ENCODE assay signal across 23 cellular contexts in the genomic region with DNA sequence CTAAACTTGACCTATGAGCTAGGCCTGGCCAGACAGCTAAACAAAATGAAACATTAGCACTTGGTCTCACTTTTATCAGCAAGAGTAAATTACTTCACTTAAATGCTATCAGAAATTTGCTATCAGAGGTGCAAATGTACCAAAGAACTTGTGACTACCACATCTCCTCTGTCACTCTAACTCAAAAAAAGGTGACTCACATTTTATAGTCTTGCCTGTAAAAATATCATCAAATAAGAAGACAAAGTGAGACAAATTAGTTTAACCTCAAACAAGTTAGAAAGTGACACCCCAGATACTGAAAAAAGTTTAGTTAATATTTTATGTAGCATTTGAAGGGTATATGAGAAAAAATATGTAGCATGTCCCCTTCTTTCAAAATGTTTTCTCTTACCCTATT.
DNase-seq lines count a peak whose midpoint lies in the region; ATAC-seq and TF ChIP-seq lines count a peak whose summit lies in the region.
"Had no signal": no experiment of that assay in that cellular context is flagged by ENCODE, and none has a peak within 500 bp of the region (broad histone marks: within the 10 kb centered on the region; RNA-seq: fewer than 3 reads in every experiment).

No MANE protein-coding gene starts in this region.

- H3K4me1 ChIP-seq in CD8-positive, alpha-beta T cell (ENCODE audit: insufficient read depth, low read length): no peaks in the 10 kb centered on the region
- peaks cover 26% of the 10 kb centered on the region for H3K4me1 ChIP-seq in endodermal cell (ENCODE audit: control insufficient read depth, insufficient read depth, low read length)
- peaks cover 0 to 4% of the 10 kb centered on the region in 2 donors for H3K4me1 ChIP-seq in uterus
- peaks cover 0 to 15% (median 3%) of the 10 kb centered on the region in 4 donors for H3K4me1 ChIP-seq in upper lobe of left lung

- ATAC-seq in CD8-positive, alpha-beta T cell: no peak
- ATAC-seq in GM21786 (IDR thresholded peaks at IDR 0.05; ENCODE audit: unreplicated experiment): peak; percentile 28
- ATAC-seq in T-helper 17 cell: no peak
- no peak for ATAC-seq in upper lobe of left lung (ENCODE audit: low FRiP score in 2 of 2)
- no peak for ATAC-seq in HG03045 (IDR thresholded peaks at IDR 0.05; ENCODE audit: unreplicated experiment)
- ATAC-seq: left lung had no signal

- DNase-seq in CD8-positive, alpha-beta T cell: no peak
- DNase-seq in T-helper 17 cell (no peak), endodermal cell (no peak), uterus (no peak), upper lobe of left lung (no peak)
- no peak for DNase-seq in effector CD4-positive, alpha-beta T cell
- DNase-seq: activated CD4-positive, alpha-beta T cell treated with anti-CD3 and anti-CD28 coated beads, Interleukin-2, amount 50 U/mL, for 4 hours; CD4-positive, CD25-positive, alpha-beta regulatory T cell; head of caudate nucleus; KBM-7; left lung; NCI-H1048; NCI-H2029; NCI-H345; stimulated activated CD4-positive, alpha-beta T cell treated with anti-CD3 and anti-CD28 coated beads, Interleukin-4, amount 100 ng/mL, for 1 hour; stomach; trophoblast cell; WERI-Rb-1 had no signal

- peak overlapping the region; percentile 34 for H3K27ac Mint-ChIP-seq in CD8-positive, alpha-beta T cell
- peak overlapping the region; percentile 34 for H3K27ac Mint-ChIP-seq in T-helper 17 cell
- H3K27ac Mint-ChIP-seq in endodermal cell: peak overlapping the region; percentile 1
- H3K27ac Mint-ChIP-seq: activated naive CD8-positive, alpha-beta T cell had no signal

- H3K27ac ChIP-seq in CD8-positive, alpha-beta T cell (ENCODE audit: low read depth, low read length): no peak overlapping the region
- H3K27ac ChIP-seq in endodermal cell (ENCODE audit: low read depth, low read length) (no peak overlapping the region), uterus (no peak overlapping the region), upper lobe of left lung (no peak overlapping the region)
- H3K27ac ChIP-seq: left lung, SK-N-MC, WERI-Rb-1 had no signal

- TF ChIP-seq POLR2A in uterus (IDR thresholded peaks at IDR 0.05): no peak
- no peak for TF ChIP-seq POLR2A in upper lobe of left lung (IDR thresholded peaks at IDR 0.05)

- H3K36me3 ChIP-seq in CD8-positive, alpha-beta T cell (ENCODE audit: insufficient read depth, low read length): peaks cover 4% of the 10 kb centered on the region
- peaks cover 9% of the 10 kb centered on the region for H3K36me3 ChIP-seq in endodermal cell (ENCODE audit: control insufficient read depth, insufficient read depth, low read length)
- peaks cover 0 to 4% of the 10 kb centered on the region in 2 donors for H3K36me3 ChIP-seq in uterus
- peaks cover 0 to 50% (median 7%) of the 10 kb centered on the region in 4 donors for H3K36me3 ChIP-seq in upper lobe of left lung

- H3K9ac ChIP-seq in endodermal cell (ENCODE audit: extremely low read depth, low read length, poor library complexity, severe bottlenecking): peak overlapping the region; percentile 4

- no peaks in the 10 kb centered on the region for H3K27me3 Mint-ChIP-seq in CD8-positive, alpha-beta T cell (ENCODE audit: low read depth)
- H3K27me3 Mint-ChIP-seq in T-helper 17 cell (no peaks in the 10 kb centered on the region), endodermal cell (ENCODE audit: insufficient read depth) (no peaks in the 10 kb centered on the region)
- H3K27me3 Mint-ChIP-seq: activated naive CD8-positive, alpha-beta T cell; CD4-positive, CD25-positive, alpha-beta regulatory T cell had no signal

- H3K4me3 Mint-ChIP-seq in CD8-positive, alpha-beta T cell: no peak overlapping the region
- H3K4me3 Mint-ChIP-seq in T-helper 17 cell (no peak overlapping the region), endodermal cell (no peak overlapping the region)
- H3K4me3 Mint-ChIP-seq: activated naive CD8-positive, alpha-beta T cell; CD4-positive, CD25-positive, alpha-beta regulatory T cell had no signal

- no peak for TF ChIP-seq CTCF in CD8-positive, alpha-beta T cell (IDR thresholded peaks at IDR 0.05)
- TF ChIP-seq CTCF in endodermal cell (conservative IDR thresholded peaks at IDR 0.05): no peak
- TF ChIP-seq CTCF in uterus (IDR thresholded peaks at IDR 0.05): no peak
- TF ChIP-seq CTCF in upper lobe of left lung (IDR thresholded peaks at IDR 0.05): no peak

- no peak for TF ChIP-seq EP300 in upper lobe of left lung (IDR thresholded peaks at IDR 0.05)

- intact Hi-C loops in CD8-positive, alpha-beta T cell (cut with DNase I, micrococcal nuclease): no loop called here
- intact Hi-C loops in uterus (cut with DNase I; ENCODE audit: low total_unique reads): no loop called here

- H3K27me3 ChIP-seq in CD8-positive, alpha-beta T cell (ENCODE audit: insufficient read depth, low read length): no peaks in the 10 kb centered on the region
- H3K27me3 ChIP-seq in endodermal cell (ENCODE audit: control insufficient read depth, insufficient read depth, low read length, poor library complexity, severe bottlenecking) (no peaks in the 10 kb centered on the region), uterus (no peaks in the 10 kb centered on the region), upper lobe of left lung (no peaks in the 10 kb centered on the region)
- H3K27me3 ChIP-seq: left lung, stomach had no signal

- peaks cover 24% of the 10 kb centered on the region for H3K4me1 Mint-ChIP-seq in CD8-positive, alpha-beta T cell (ENCODE audit: low read depth)
- H3K4me1 Mint-ChIP-seq in T-helper 17 cell (peaks cover 12% of the 10 kb centered on the region), endodermal cell (peaks cover 35% of the 10 kb centered on the region)

- no peaks in the 10 kb centered on the region for H3K9me3 Mint-ChIP-seq in CD8-positive, alpha-beta T cell
- no peaks in the 10 kb centered on the region for H3K9me3 Mint-ChIP-seq in endodermal cell
- H3K9me3 Mint-ChIP-seq: CD4-positive, CD25-positive, alpha-beta regulatory T cell had no signal

- POLR2A ChIA-PET in CD8-positive, alpha-beta T cell (lab: Charles Lee): no interaction called here

- peaks cover 63% of the 10 kb centered on the region for H3K36me3 Mint-ChIP-seq in CD8-positive, alpha-beta T cell
- H3K36me3 Mint-ChIP-seq in T-helper 17 cell (ENCODE audit: low read depth) (peaks cover 4% of the 10 kb centered on the region), endodermal cell (ENCODE audit: low read depth) (peaks cover 23% of the 10 kb centered on the region)

- no peaks in the 10 kb centered on the region for H3K9me3 ChIP-seq in CD8-positive, alpha-beta T cell (ENCODE audit: low read length)
- H3K9me3 ChIP-seq in T-helper 17 cell (ENCODE audit: control insufficient read depth, low read length, poor library complexity, severe bottlenecking): no peaks in the 10 kb centered on the region
- no peaks in the 10 kb centered on the region for H3K9me3 ChIP-seq in endodermal cell (ENCODE audit: control insufficient read depth, low read length)
- H3K9me3 ChIP-seq in uterus: no peaks in the 10 kb centered on the region
- H3K9me3 ChIP-seq in upper lobe of left lung: no peaks in the 10 kb centered on the region
- H3K9me3 ChIP-seq: HAP-1, left lung, stomach had no signal

- CTCF ChIA-PET in CD8-positive, alpha-beta T cell (lab: Charles Lee): interaction anchor here (0.8 kb wide), 1 partner anchor 62 kb away, joined by 3 read pairs; no protein-coding TSS in a partner anchor

- H3K4me3 ChIP-seq in CD8-positive, alpha-beta T cell (ENCODE audit: low read depth, low read length): no peak overlapping the region
- peak overlapping the region; percentile 44 for H3K4me3 ChIP-seq in endodermal cell (ENCODE audit: low read length)
- H3K4me3 ChIP-seq in uterus: no peak overlapping the region
- H3K4me3 ChIP-seq in upper lobe of left lung: no peak overlapping the region
- H3K4me3 ChIP-seq: HAP-1, left lung, SK-N-MC, stomach had no signal
